ENCODE assay signal across 11 cellular contexts in the genomic region with DNA sequence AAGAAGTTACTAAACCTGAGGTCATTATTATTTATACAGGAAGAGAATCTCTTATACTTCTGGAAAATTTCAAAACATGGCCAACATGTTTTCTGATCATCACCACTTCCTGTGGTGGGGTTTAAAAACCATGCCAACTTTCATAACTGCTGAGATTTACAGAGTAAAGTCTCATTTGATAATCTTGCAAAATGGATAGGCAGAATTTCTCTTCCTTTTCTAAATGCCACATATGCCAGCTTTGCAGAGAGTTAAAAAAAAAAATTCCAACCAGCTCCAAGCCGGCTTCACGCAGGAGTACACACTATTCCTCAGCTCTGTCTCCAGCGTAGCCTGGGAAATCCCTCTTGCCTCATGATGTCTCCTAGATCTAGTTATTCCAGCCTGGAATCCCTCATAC.
A peak's percentile ranks its signal among the peaks of the same experiment; 100 is the strongest.
DNase-seq lines count a peak whose midpoint lies in the region; ATAC-seq and TF ChIP-seq lines count a peak whose summit lies in the region.
"Had no signal": no experiment of that assay in that cellular context is flagged by ENCODE, and none has a peak within 500 bp of the region (broad histone marks: within the 10 kb centered on the region; RNA-seq: fewer than 3 reads in every experiment).

No MANE protein-coding gene starts in this region.

- H3K36me3 ChIP-seq in A673 (ENCODE audit: insufficient read depth, low read length, poor library complexity, severe bottlenecking) (no peaks in the 10 kb centered on the region), muscle layer of colon (ENCODE audit: insufficient read depth, low read length) (no peaks in the 10 kb centered on the region)
- H3K36me3 ChIP-seq: suprapubic skin had no signal

- H3K27ac ChIP-seq in A673 (ENCODE audit: low read depth, low read length, poor library complexity, severe bottlenecking) (peak overlapping the region; percentile 39), muscle layer of colon (ENCODE audit: low read depth, low read length) (peak overlapping the region; percentile 59)

- intact Hi-C loops in A673 (cut with micrococcal nuclease; ENCODE audit: unreplicated experiment), result no loop called here

- H3K9ac ChIP-seq in muscle layer of colon (ENCODE audit: low read length), result no peak overlapping the region

- no peak for ATAC-seq in GM19397 (IDR thresholded peaks at IDR 0.05; ENCODE audit: unreplicated experiment)
- ATAC-seq in activated CD4-positive, CD25-positive, alpha-beta regulatory T cell treated with anti-CD3 and anti-CD28 coated beads, Interleukin-2, amount 50 U/mL, for 24 hours, result no peak

- H3K4me1 ChIP-seq in A673 (ENCODE audit: insufficient read depth, low read length, poor library complexity, severe bottlenecking) (peaks cover 40% of the 10 kb centered on the region), muscle layer of colon (ENCODE audit: insufficient read depth, low read length) (peaks cover 20% of the 10 kb centered on the region)

- CTCF ChIA-PET in A673 (lab: Charles Lee), result no interaction called here

- TF ChIP-seq CTCF in A673 (conservative IDR thresholded peaks at IDR 0.05; ENCODE audit: low read depth, low read length), result no peak

- BruUV-seq in A673 (replicated peaks; lab: Mats Ljungman, UMichigan), result no TSS peak

- H3K4me3 ChIP-seq in A673 (ENCODE audit: low read depth, low read length, poor library complexity, severe bottlenecking) (no peak overlapping the region), muscle layer of colon (ENCODE audit: low read depth in 1 of 2, low read length in 2 of 2) (no peak overlapping the region)
- H3K4me3 ChIP-seq: suprapubic skin had no signal

- no peak for DNase-seq in A673 (ENCODE audit: low spot score)
- peak; percentile 16 for DNase-seq in M059J (ENCODE audit: low read depth)
- DNase-seq in dermis blood vessel endothelial cell, result peak; percentile 16
- DNase-seq in SW480 (ENCODE audit: low spot score), result no peak
- no peak for DNase-seq in NCI-H524 (lab: John Stamatoyannopoulos, UW)
- DNase-seq: naive B cell, NCI-H1417 had no signal

- POLR2A ChIA-PET in A673 (lab: Charles Lee; ENCODE audit: low non-redundant PET), result no interaction called here

- H3K27me3 ChIP-seq in A673 (replicated peaks; ENCODE audit: insufficient read depth, low read depth, low read length, poor library complexity) (no peaks in the 10 kb centered on the region), muscle layer of colon (ENCODE audit: control insufficient read depth in 1 of 2, insufficient read depth in 2 of 2, low read length in 2 of 2) (no peaks in the 10 kb centered on the region)
- H3K27me3 ChIP-seq: suprapubic skin had no signal

- H3K9me3 ChIP-seq in A673 (ENCODE audit: low read depth, low read length, poor library complexity, severe bottlenecking), result no peaks in the 10 kb centered on the region
- no peaks in the 10 kb centered on the region for H3K9me3 ChIP-seq in muscle layer of colon (ENCODE audit: low read length)
- H3K9me3 ChIP-seq: suprapubic skin had no signal

Comparison
In these comparisons a context has a peak if more than half of its experiments do, and no peak if none do; other contexts are left out.
1. DNase-seq: peak in M059J (single experiment) and dermis blood vessel endothelial cell (single experiment); none in A673 (single experiment), SW480 (single experiment) and NCI-H524 (0 of 2).